Comparison of ENCODE assay signal across 34 cellular contexts in genomic region chr11:37718431-37718999, GRCh38.
A peak's percentile ranks its signal among the peaks of the same experiment; 100 is the strongest.
DNase-seq lines count a peak whose midpoint lies in the region; ATAC-seq, FAIRE-seq and TF ChIP-seq lines count a peak whose summit lies in the region.
"Had no signal": no experiment of that assay in that cellular context is flagged by ENCODE, and none has a peak within 500 bp of the region (broad histone marks: within the 10 kb centered on the region; RNA-seq: fewer than 3 reads in every experiment).

No MANE protein-coding gene starts in this region.

- H3K27ac Mint-ChIP-seq in T-cell = no peak overlapping the region
- H3K27ac Mint-ChIP-seq: activated naive CD4-positive, alpha-beta T cell treated with anti-CD3 and anti-CD28 coated beads, Interleukin-2, amount 50 U/mL, for 24 hours; CD4-positive, alpha-beta T cell; dendritic cell treated with granulocyte-macrophage colony-stimulating factor and Interleukin-4, amounts not matched to agents 40 ng/mL and 50 ng/mL, for 4 days; endodermal cell; GM23338; immature natural killer cell; natural killer cell treated with Interleukin-12 subunit alpha and Interleukin-12 subunit beta and Interleukin-15 and Interleukin-18, amount 100 ng/mL, for 72 hours had no signal

- POLR2A ChIA-PET in HepG2 (lab: Yijun Ruan, JAX) (no interaction called here), T-cell (lab: Charles Lee) (no interaction called here)

- no peaks in the 10 kb centered on the region for H3K9me3 ChIP-seq in right lobe of liver
- peaks cover 7% of the 10 kb centered on the region; the same call in 1 of the 2 replicates for H3K9me3 ChIP-seq in HepG2 (ENCODE audit: low read length)
- no peaks in the 10 kb centered on the region for H3K9me3 ChIP-seq in gastroesophageal sphincter
- H3K9me3 ChIP-seq: esophagus muscularis mucosa, suprapubic skin, upper lobe of left lung had no signal

- CTCF ChIA-PET in HepG2 (lab: Yijun Ruan, JAX; ENCODE audit: low intra/inter-chr PET ratio, low total read pairs) = no interaction called here
- CTCF ChIA-PET in T-cell (lab: Charles Lee) = no interaction called here

- no peaks in the 10 kb centered on the region for H3K36me3 Mint-ChIP-seq in T-cell
- H3K36me3 Mint-ChIP-seq: activated naive CD4-positive, alpha-beta T cell treated with anti-CD3 and anti-CD28 coated beads, Interleukin-2, amount 50 U/mL, for 24 hours; immature natural killer cell had no signal

- H3K9ac ChIP-seq in HepG2 (ENCODE audit: insufficient read depth, low read depth, low read length) = no peak overlapping the region

- WGBS in right lobe of liver (ENCODE audit: insufficient coverage, low coverage, low lambda C conversion rate, missing lambda C conversion rate) = 40% methylated on average over 1 of the region's 1 CpG
- 22% methylated on average over 1 of the region's 1 CpG for WGBS in HepG2 (ENCODE audit: low lambda C conversion rate)
- WGBS in gastroesophageal sphincter (ENCODE audit: low coverage in 1 of 2), 2 donors = 83% methylated on average over 1 of the region's 1 CpG; no CpG with 5 or more reads in 1 of the 2 donors

- no peaks in the 10 kb centered on the region for H3K36me3 ChIP-seq in right lobe of liver
- no peaks in the 10 kb centered on the region for H3K36me3 ChIP-seq in HepG2 (replicated peaks in 1 of 2; ENCODE audit: control insufficient read depth in 1 of 2, insufficient read depth in 2 of 2, low read length in 2 of 2)
- H3K36me3 ChIP-seq in bronchial epithelial cell (ENCODE audit: control insufficient read depth, insufficient read depth, low read length) = no peaks in the 10 kb centered on the region
- H3K36me3 ChIP-seq in gastroesophageal sphincter = no peaks in the 10 kb centered on the region
- H3K36me3 ChIP-seq: esophagus muscularis mucosa, suprapubic skin, upper lobe of left lung had no signal

- FAIRE-seq in HepG2 (lab: Jason Lieb, UNC) (no peak), bronchial epithelial cell (lab: Jason Lieb, UNC) (no peak)
- FAIRE-seq: A204.1, HTR-8/SVneo had no signal

- no peak overlapping the region for H3K4me3 Mint-ChIP-seq in T-cell
- H3K4me3 Mint-ChIP-seq: activated naive CD4-positive, alpha-beta T cell treated with anti-CD3 and anti-CD28 coated beads, Interleukin-2, amount 50 U/mL, for 24 hours; CD4-positive, alpha-beta T cell; dendritic cell treated with granulocyte-macrophage colony-stimulating factor and Interleukin-4, amounts not matched to agents 40 ng/mL and 50 ng/mL, for 4 days; endodermal cell; GM23338; immature natural killer cell; natural killer cell treated with Interleukin-12 subunit alpha and Interleukin-12 subunit beta and Interleukin-15 and Interleukin-18, amount 100 ng/mL, for 72 hours had no signal

- TF ChIP-seq EP300 in HepG2 (IDR thresholded peaks at IDR 0.05; ENCODE audit: low read depth in 2 of 2, low read length in 2 of 2) = no peak
- TF ChIP-seq EP300 in HepG2 (CRISPR knock-in tag; IDR thresholded peaks at IDR 0.05; ENCODE audit: borderline replicate concordance) = no peak
- TF ChIP-seq EP300 in gastroesophageal sphincter (IDR thresholded peaks at IDR 0.05) = no peak

- no peak overlapping the region for H2AFZ ChIP-seq in HepG2 (ENCODE audit: low read length)
- H2AFZ ChIP-seq: GM23338 had no signal

- H4K20me1 ChIP-seq in HepG2 (ENCODE audit: insufficient read depth, low read length) = no peaks in the 10 kb centered on the region

- no peak for TF ChIP-seq POLR2A in right lobe of liver (IDR thresholded peaks at IDR 0.05)
- TF ChIP-seq POLR2A in HepG2 (IDR thresholded peaks at IDR 0.05; ENCODE audit: insufficient read depth in 1 of 2, low read depth in 2 of 2, low read length in 2 of 2) = no peak
- TF ChIP-seq POLR2A in gastroesophageal sphincter (IDR thresholded peaks at IDR 0.05) = no peak

- no TSS peak for BruUV-seq in HepG2 (replicated peaks; lab: Mats Ljungman, UMichigan)

- intact Hi-C loops in right lobe of liver (cut with DNase I) = no loop called here
- intact Hi-C loops in HepG2 (cut with micrococcal nuclease; ENCODE audit: unreplicated experiment) = no loop called here

- TF ChIP-seq CTCF in right lobe of liver (IDR thresholded peaks at IDR 0.05) = no peak
- TF ChIP-seq CTCF in HepG2 (CRISPR knock-in tag; IDR thresholded peaks at IDR 0.05) = no peak
- no peak for TF ChIP-seq CTCF in bronchial epithelial cell (IDR thresholded peaks at IDR 0.05; ENCODE audit: insufficient read depth, low read length, severe bottlenecking)
- TF ChIP-seq CTCF in gastroesophageal sphincter (IDR thresholded peaks at IDR 0.05) = no peak

- in situ Hi-C loops in HepG2 (cut with HindIII; ENCODE audit: extremely low pct_ligation_motif_present, low pct_unique_long_range_greater_than_20kb) = no loop called here

- peaks cover 5 to 15% (median 12%) of the 10 kb centered on the region in 3 donors for H3K9me3 Mint-ChIP-seq in T-cell
- H3K9me3 Mint-ChIP-seq: activated naive CD4-positive, alpha-beta T cell treated with anti-CD3 and anti-CD28 coated beads, Interleukin-2, amount 50 U/mL, for 24 hours; endodermal cell; natural killer cell treated with Interleukin-12 subunit alpha and Interleukin-12 subunit beta and Interleukin-15 and Interleukin-18, amount 100 ng/mL, for 72 hours had no signal

- no peak overlapping the region for H3K4me2 ChIP-seq in HepG2 (ENCODE audit: low read depth, low read length)
- H3K4me2 ChIP-seq: GM23338 had no signal

- H3K4me1 ChIP-seq in right lobe of liver = no peaks in the 10 kb centered on the region
- no peaks in the 10 kb centered on the region for H3K4me1 ChIP-seq in HepG2 (ENCODE audit: insufficient read depth, low read length)
- H3K4me1 ChIP-seq in gastroesophageal sphincter = no peaks in the 10 kb centered on the region
- H3K4me1 ChIP-seq: esophagus muscularis mucosa, suprapubic skin, upper lobe of left lung had no signal

- ATAC-seq in right lobe of liver = peak; percentile 19 to 77 (median 59)
- no peak for ATAC-seq in HepG2
- ATAC-seq in gastroesophageal sphincter = peak; percentile 80
- ATAC-seq in GM18498 (IDR thresholded peaks at IDR 0.05; ENCODE audit: unreplicated experiment) = no peak
- ATAC-seq in T-cell (replicated peaks in 1 of 4) = no peak
- no peak for ATAC-seq in GM21447 (IDR thresholded peaks at IDR 0.05; ENCODE audit: unreplicated experiment)
- ATAC-seq: GM23338; mucosa of descending colon; natural killer cell treated with Interleukin-12 subunit alpha and Interleukin-12 subunit beta and Interleukin-15 and Interleukin-18, amount 100 ng/mL, for 72 hours had no signal

- H3K4me3 ChIP-seq in right lobe of liver = no peak overlapping the region
- H3K4me3 ChIP-seq in HepG2 (replicated peaks in 1 of 3; ENCODE audit: insufficient read depth in 1 of 3, low read depth in 2 of 3, low read length in 3 of 3) = no peak overlapping the region
- no peak overlapping the region for H3K4me3 ChIP-seq in bronchial epithelial cell (ENCODE audit: low read depth, low read length)
- no peak overlapping the region for H3K4me3 ChIP-seq in gastroesophageal sphincter
- H3K4me3 ChIP-seq: esophagus muscularis mucosa, GM23338, mucosa of descending colon, skin epidermis, suprapubic skin, upper lobe of left lung had no signal

- no peaks in the 10 kb centered on the region for H3K79me2 ChIP-seq in HepG2 (ENCODE audit: insufficient read depth, low read length)

- no peak for TF ChIP-seq RAD21 in HepG2 (CRISPR knock-in tag; IDR thresholded peaks at IDR 0.05)

- no peaks in the 10 kb centered on the region for H3K27me3 ChIP-seq in right lobe of liver
- no peaks in the 10 kb centered on the region for H3K27me3 ChIP-seq in HepG2 (ENCODE audit: control insufficient read depth in 1 of 2, insufficient read depth in 2 of 2, low read length in 2 of 2)
- H3K27me3 ChIP-seq in bronchial epithelial cell (ENCODE audit: control insufficient read depth, insufficient read depth, low read length) = no peaks in the 10 kb centered on the region
- H3K27me3 ChIP-seq in gastroesophageal sphincter = no peaks in the 10 kb centered on the region
- H3K27me3 ChIP-seq: esophagus muscularis mucosa, suprapubic skin, upper lobe of left lung had no signal

- no peak overlapping the region for H3K27ac ChIP-seq in right lobe of liver
- no peak overlapping the region for H3K27ac ChIP-seq in HepG2 (ENCODE audit: extremely low read length, insufficient read depth, low read length)
- H3K27ac ChIP-seq in gastroesophageal sphincter = no peak overlapping the region
- H3K27ac ChIP-seq: esophagus muscularis mucosa, skin epidermis, suprapubic skin, upper lobe of left lung had no signal

- H3K4me1 Mint-ChIP-seq in T-cell = no peaks in the 10 kb centered on the region
- H3K4me1 Mint-ChIP-seq: activated naive CD4-positive, alpha-beta T cell treated with anti-CD3 and anti-CD28 coated beads, Interleukin-2, amount 50 U/mL, for 24 hours; endodermal cell; GM23338; immature natural killer cell had no signal

- no peaks in the 10 kb centered on the region for H3K27me3 Mint-ChIP-seq in T-cell
- H3K27me3 Mint-ChIP-seq: activated naive CD4-positive, alpha-beta T cell treated with anti-CD3 and anti-CD28 coated beads, Interleukin-2, amount 50 U/mL, for 24 hours; CD4-positive, alpha-beta T cell; dendritic cell treated with granulocyte-macrophage colony-stimulating factor and Interleukin-4, amounts not matched to agents 40 ng/mL and 50 ng/mL, for 4 days; natural killer cell treated with Interleukin-12 subunit alpha and Interleukin-12 subunit beta and Interleukin-15 and Interleukin-18, amount 100 ng/mL, for 72 hours had no signal

- no peak for DNase-seq in right lobe of liver
- DNase-seq in HepG2 (ENCODE audit: low spot score) = no peak
- DNase-seq in bronchial epithelial cell (ENCODE audit: low read depth) = peak; percentile 19
- DNase-seq in ureter (ENCODE audit: low spot score) = no peak
- DNase-seq in T-cell = no peak
- DNase-seq: activated CD4-positive, alpha-beta T cell treated with anti-CD3 and anti-CD28 coated beads for 48 hours; activated T-cell treated with anti-CD3 and anti-CD28 coated beads for 4 hours; caudate nucleus; CD4-positive, alpha-beta T cell; endodermal cell; immature natural killer cell; KBM-7; left cardiac atrium; MM.1S; mucosa of descending colon; NCI-H2029; NCI-H82; occipital lobe; SIG-M5; stimulated activated naive CD4-positive, alpha-beta T cell; T1000; upper lobe of left lung had no signal

Comparison
In these comparisons a context has a peak if more than half of its experiments do, and no peak if none do; other contexts are left out.
1. ATAC-seq: peak in right lobe of liver (4 of 4) and gastroesophageal sphincter (single experiment); none in HepG2 (single experiment), GM18498 (single experiment), T-cell (0 of 4) and GM21447 (single experiment).